ENCODE assay signal across 2 cellular contexts in genomic region chr1:185531838-185532237, GRCh38.
TF ChIP-seq lines count a peak whose summit lies in the region.

No MANE protein-coding gene starts in this region.

TF ChIP-seq in HCT116, 20 proteins besides CTCF, POLR2A, EP300 and RAD21 (continued from another document):
- TF ChIP-seq REST (IDR thresholded peaks at IDR 0.05; ENCODE audit: low read depth) (no peak), SRF (IDR thresholded peaks at IDR 0.05; ENCODE audit: low read depth) (no peak), ZNF274 (IDR thresholded peaks at IDR 0.05; ENCODE audit: low read depth, low read length) (no peak), MAX (IDR thresholded peaks at IDR 0.05) (no peak), ZFX (IDR thresholded peaks at IDR 0.05) (no peak), CBX3 (IDR thresholded peaks at IDR 0.05; ENCODE audit: low read depth) (no peak), YY1 (IDR thresholded peaks at IDR 0.05; ENCODE audit: extremely low read depth, insufficient replicate concordance, low read depth, low read length) (no peak), CEBPB (IDR thresholded peaks at IDR 0.05; ENCODE audit: low read depth) (no peak), SIN3A (IDR thresholded peaks at IDR 0.05; ENCODE audit: low read depth) (no peak), POLR2AphosphoS5 (IDR thresholded peaks at IDR 0.05; ENCODE audit: low read depth, low read length) (no peak)

TF ChIP-seq in WTC11, 78 proteins besides CTCF, POLR2A, EP300 and RAD21 (continued from another document):
- TF ChIP-seq ATF2 (CRISPR knock-in tag; IDR thresholded peaks at IDR 0.05; ENCODE audit: borderline replicate concordance, low read depth) (no peak), RELA (CRISPR knock-in tag; IDR thresholded peaks at IDR 0.05; ENCODE audit: borderline replicate concordance) (no peak)
